11 cellular contexts compared by ENCODE assay signal in genomic region chr11:77672276-77672675, GRCh38. TPM values are rescaled to one million over a fixed set of nuclear protein-coding genes. Genes with fewer than 3 reads are reported as not detected.
DNase-seq lines count a peak whose midpoint lies in the region; ATAC-seq, FAIRE-seq and TF ChIP-seq lines count a peak whose summit lies in the region.
"Had no signal": no experiment of that assay in that cellular context is flagged by ENCODE, and none has a peak within 500 bp of the region (broad histone marks: within the 10 kb centered on the region; RNA-seq: fewer than 3 reads in every experiment).

No MANE protein-coding gene starts in this region.

- H3K79me1 ChIP-seq in mesenchymal stem cell (replicated peaks; ENCODE audit: low read length, poor library complexity, severe bottlenecking) = peaks cover 3% of the 10 kb centered on the region

- no peak overlapping the region for H2AK5ac ChIP-seq in mesenchymal stem cell (ENCODE audit: low read length, severe bottlenecking)

- no peak overlapping the region for H3K18ac ChIP-seq in mesenchymal stem cell (ENCODE audit: low read depth in 1 of 2, low read length in 2 of 2)

- no peak overlapping the region for H4K8ac ChIP-seq in mesenchymal stem cell (ENCODE audit: low read length)

- H3K4ac ChIP-seq in mesenchymal stem cell (ENCODE audit: low read depth in 1 of 2, low read length in 2 of 2) = no peak overlapping the region

- DNase-seq in AG09309 (ENCODE audit: low read depth) (peak; percentile 97), HS-5 (ENCODE audit: low read depth) (peak; percentile 80), bronchial epithelial cell (ENCODE audit: low read depth) (peak; percentile 50), mesenchymal stem cell (peak; percentile 60), A673 (ENCODE audit: low spot score) (no peak)
- DNase-seq in stimulated activated naive CD4-positive, alpha-beta T cell (lab: John Stamatoyannopoulos, UW) = no peak
- DNase-seq: hypothalamus, NCI-H2029 treated with DMSO at 0.1 percent for 48 hours, spleen had no signal

- no peak overlapping the region for H3K4me2 ChIP-seq in mesenchymal stem cell (ENCODE audit: low read length, poor library complexity, severe bottlenecking)

- H2BK15ac ChIP-seq in mesenchymal stem cell (ENCODE audit: low read depth, poor library complexity, severe bottlenecking) = no peak overlapping the region

- no CpG with 5 or more reads among the region's 1 CpG for WGBS in mesenchymal stem cell

- FAIRE-seq in bronchial epithelial cell (lab: Jason Lieb, UNC) = no peak

- no peak overlapping the region for H3K23ac ChIP-seq in mesenchymal stem cell (ENCODE audit: low read length in 2 of 2)

- H2BK120ac ChIP-seq in mesenchymal stem cell (ENCODE audit: low read depth, low read length) = no peak overlapping the region

- H3K36me3 ChIP-seq in bronchial epithelial cell (ENCODE audit: control insufficient read depth, insufficient read depth, low read length) (peaks cover 3% of the 10 kb centered on the region), mesenchymal stem cell (ENCODE audit: control insufficient read depth in 1 of 2, insufficient read depth in 2 of 2, low read depth in 1 of 2, low read length in 2 of 2) (peaks cover 25 to 87% of the 10 kb centered on the region in 2 experiments), A673 (ENCODE audit: insufficient read depth, low read length, poor library complexity, severe bottlenecking) (peaks cover 76% of the 10 kb centered on the region)

- H3K4me3 ChIP-seq in AG09309 (ENCODE audit: control insufficient read depth, low read depth, low read length) (no peak overlapping the region), bronchial epithelial cell (ENCODE audit: low read depth, low read length) (no peak overlapping the region), mesenchymal stem cell (ENCODE audit: insufficient read depth in 1 of 2, low read depth in 1 of 2, low read length in 2 of 2) (no peak overlapping the region), A673 (ENCODE audit: low read depth, low read length, poor library complexity, severe bottlenecking) (no peak overlapping the region)
- H3K4me3 ChIP-seq: spleen had no signal

- H3K9me3 ChIP-seq in mesenchymal stem cell (ENCODE audit: control insufficient read depth, low read length) = no peaks in the 10 kb centered on the region
- no peaks in the 10 kb centered on the region for H3K9me3 ChIP-seq in A673 (ENCODE audit: low read depth, low read length, poor library complexity, severe bottlenecking)
- H3K9me3 ChIP-seq: spleen had no signal

- CTCF ChIA-PET in A673 (lab: Charles Lee) = no interaction called here

- TF ChIP-seq CTCF in AG09309 (IDR thresholded peaks at IDR 0.05; ENCODE audit: control insufficient read depth, insufficient read depth, low read depth, low read length, missing control alignments) = no peak
- no peak for TF ChIP-seq CTCF in bronchial epithelial cell (IDR thresholded peaks at IDR 0.05; ENCODE audit: insufficient read depth, low read length, severe bottlenecking)
- no peak for TF ChIP-seq CTCF in A673 (conservative IDR thresholded peaks at IDR 0.05; ENCODE audit: low read depth, low read length)

- H3K27me3 ChIP-seq in bronchial epithelial cell (ENCODE audit: control insufficient read depth, insufficient read depth, low read length) = no peaks in the 10 kb centered on the region
- H3K27me3 ChIP-seq in mesenchymal stem cell (ENCODE audit: control insufficient read depth in 1 of 2, insufficient read depth in 1 of 2, low read length in 2 of 2) = no peaks in the 10 kb centered on the region
- no peaks in the 10 kb centered on the region for H3K27me3 ChIP-seq in A673 (replicated peaks; ENCODE audit: insufficient read depth, low read depth, low read length, poor library complexity)
- H3K27me3 ChIP-seq: spleen had no signal

- intact Hi-C loops in A673 (cut with micrococcal nuclease; ENCODE audit: unreplicated experiment) = no loop called here

- POLR2A ChIA-PET in A673 (lab: Charles Lee; ENCODE audit: low non-redundant PET) = no interaction called here

- no TSS peak for BruUV-seq in A673 (replicated peaks; lab: Mats Ljungman, UMichigan)

- no peak overlapping the region for H3K14ac ChIP-seq in mesenchymal stem cell (ENCODE audit: low read length in 2 of 2)

- no peak overlapping the region for H2AFZ ChIP-seq in mesenchymal stem cell (ENCODE audit: low read depth, low read length)

- no peak overlapping the region for H3K27ac ChIP-seq in mesenchymal stem cell (ENCODE audit: low read length, poor library complexity, severe bottlenecking)
- H3K27ac ChIP-seq in A673 (ENCODE audit: low read depth, low read length, poor library complexity, severe bottlenecking) = no peak overlapping the region
- H3K27ac ChIP-seq: spleen had no signal

- H2BK5ac ChIP-seq in mesenchymal stem cell (ENCODE audit: low read depth, low read length, poor library complexity, severe bottlenecking) = no peak overlapping the region

- no peak overlapping the region for H2BK12ac ChIP-seq in mesenchymal stem cell (ENCODE audit: low read length in 2 of 2)

- peaks cover 2% of the 10 kb centered on the region for H3K4me1 ChIP-seq in mesenchymal stem cell (ENCODE audit: control insufficient read depth, insufficient read depth, low read depth, low read length)
- no peaks in the 10 kb centered on the region for H3K4me1 ChIP-seq in A673 (ENCODE audit: insufficient read depth, low read length, poor library complexity, severe bottlenecking)
- H3K4me1 ChIP-seq: spleen had no signal

- peak overlapping the region; percentile 24 for H3K9ac ChIP-seq in mesenchymal stem cell (ENCODE audit: low read length)

- no peak overlapping the region for H4K91ac ChIP-seq in mesenchymal stem cell (ENCODE audit: low read length)

- ATAC-seq in GM18873 (IDR thresholded peaks at IDR 0.05; ENCODE audit: low FRiP score, unreplicated experiment) = no peak
- no peak for ATAC-seq in HG02571 (IDR thresholded peaks at IDR 0.05; ENCODE audit: unreplicated experiment)

RNA-seq across cellular contexts. Expression of gene CLNS1A, which starts 34.7 kb away (rescaled TPM):
- total RNA-seq in bronchial epithelial cell = 184 and 221 TPM in 2 replicates
- polyA plus RNA-seq in mesenchymal stem cell (2013, experiment 1 of 2) = 41.7 TPM
- polyA plus RNA-seq in mesenchymal stem cell (2013, experiment 2 of 2) = 44.4 TPM
- 186 and 198 TPM in 2 replicates for total RNA-seq in A673 (2021)

Comparison
In these comparisons a context has a peak if more than half of its experiments do, and no peak if none do; other contexts are left out.
1. DNase-seq: peak in AG09309 (single experiment), HS-5 (single experiment), bronchial epithelial cell (single experiment) and mesenchymal stem cell (single experiment); none in A673 (single experiment) and stimulated activated naive CD4-positive, alpha-beta T cell (0 of 6).